1 cellular context compared by ENCODE assay signal in genomic region chr22:29268511-29269229, GRCh38.
TF ChIP-seq lines count a peak whose summit lies in the region.

No MANE protein-coding gene starts in this region.

TF ChIP-seq in HepG2, 621 proteins besides CTCF, POLR2A, EP300 and RAD21 (continued from another document and continues in another):
- TF ChIP-seq, protein P1, sequence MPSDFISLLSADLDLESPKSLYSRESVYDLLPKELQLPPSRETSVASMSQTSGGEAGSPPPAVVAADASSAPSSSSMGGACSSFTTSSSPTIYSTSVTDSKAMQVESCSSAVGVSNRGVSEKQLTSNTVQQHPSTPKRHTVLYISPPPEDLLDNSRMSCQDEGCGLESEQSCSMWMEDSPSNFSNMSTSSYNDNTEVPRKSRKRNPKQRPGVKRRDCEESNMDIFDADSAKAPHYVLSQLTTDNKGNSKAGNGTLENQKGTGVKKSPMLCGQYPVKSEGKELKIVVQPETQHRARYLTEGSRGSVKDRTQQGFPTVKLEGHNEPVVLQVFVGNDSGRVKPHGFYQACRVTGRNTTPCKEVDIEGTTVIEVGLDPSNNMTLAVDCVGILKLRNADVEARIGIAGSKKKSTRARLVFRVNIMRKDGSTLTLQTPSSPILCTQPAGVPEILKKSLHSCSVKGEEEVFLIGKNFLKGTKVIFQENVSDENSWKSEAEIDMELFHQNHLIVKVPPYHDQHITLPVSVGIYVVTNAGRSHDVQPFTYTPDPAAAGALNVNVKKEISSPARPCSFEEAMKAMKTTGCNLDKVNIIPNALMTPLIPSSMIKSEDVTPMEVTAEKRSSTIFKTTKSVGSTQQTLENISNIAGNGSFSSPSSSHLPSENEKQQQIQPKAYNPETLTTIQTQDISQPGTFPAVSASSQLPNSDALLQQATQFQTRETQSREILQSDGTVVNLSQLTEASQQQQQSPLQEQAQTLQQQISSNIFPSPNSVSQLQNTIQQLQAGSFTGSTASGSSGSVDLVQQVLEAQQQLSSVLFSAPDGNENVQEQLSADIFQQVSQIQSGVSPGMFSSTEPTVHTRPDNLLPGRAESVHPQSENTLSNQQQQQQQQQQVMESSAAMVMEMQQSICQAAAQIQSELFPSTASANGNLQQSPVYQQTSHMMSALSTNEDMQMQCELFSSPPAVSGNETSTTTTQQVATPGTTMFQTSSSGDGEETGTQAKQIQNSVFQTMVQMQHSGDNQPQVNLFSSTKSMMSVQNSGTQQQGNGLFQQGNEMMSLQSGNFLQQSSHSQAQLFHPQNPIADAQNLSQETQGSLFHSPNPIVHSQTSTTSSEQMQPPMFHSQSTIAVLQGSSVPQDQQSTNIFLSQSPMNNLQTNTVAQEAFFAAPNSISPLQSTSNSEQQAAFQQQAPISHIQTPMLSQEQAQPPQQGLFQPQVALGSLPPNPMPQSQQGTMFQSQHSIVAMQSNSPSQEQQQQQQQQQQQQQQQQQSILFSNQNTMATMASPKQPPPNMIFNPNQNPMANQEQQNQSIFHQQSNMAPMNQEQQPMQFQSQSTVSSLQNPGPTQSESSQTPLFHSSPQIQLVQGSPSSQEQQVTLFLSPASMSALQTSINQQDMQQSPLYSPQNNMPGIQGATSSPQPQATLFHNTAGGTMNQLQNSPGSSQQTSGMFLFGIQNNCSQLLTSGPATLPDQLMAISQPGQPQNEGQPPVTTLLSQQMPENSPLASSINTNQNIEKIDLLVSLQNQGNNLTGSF (CRISPR knock-in tag; IDR thresholded peaks at IDR 0.05) = 0 out of 2 replicates have a peak, but pooled peaks have one; percentile 17
- TF ChIP-seq ZNF225 (CRISPR knock-in tag; IDR thresholded peaks at IDR 0.05) (peak; percentile 76; the same call in 1 of the 2 replicates), KLF6 (CRISPR knock-in tag; IDR thresholded peaks at IDR 0.05) (peak; percentile 87; the same call in 1 of the 2 replicates), RFX3 (CRISPR knock-in tag; IDR thresholded peaks at IDR 0.05) (no peak), ZNF713 (CRISPR knock-in tag; IDR thresholded peaks at IDR 0.05) (no peak), EED (CRISPR knock-in tag; IDR thresholded peaks at IDR 0.05) (peak; percentile 45; the same call in 1 of the 2 replicates), SMYD3 (CRISPR knock-in tag; IDR thresholded peaks at IDR 0.05) (0 out of 2 replicates have a peak, but pooled peaks have one; percentile 16), HDAC2 (CRISPR knock-in tag; IDR thresholded peaks at IDR 0.05) (no peak), PHF8 (CRISPR knock-in tag; IDR thresholded peaks at IDR 0.05) (no peak; the same call in 1 of the 2 replicates), ATM (IDR thresholded peaks at IDR 0.05; ENCODE audit: borderline replicate concordance) (no peak), NR2F1 (CRISPR knock-in tag; IDR thresholded peaks at IDR 0.05) (no peak), RAD51 (IDR thresholded peaks at IDR 0.05; ENCODE audit: borderline replicate concordance) (no peak), ZNF570 (CRISPR knock-in tag; IDR thresholded peaks at IDR 0.05; ENCODE audit: borderline replicate concordance) (0 out of 2 replicates have a peak, but pooled peaks have one; percentile 28), ARHGAP35 (CRISPR knock-in tag; IDR thresholded peaks at IDR 0.05; ENCODE audit: borderline replicate concordance) (0 out of 2 replicates have a peak, but pooled peaks have one; percentile 30), TAF15 (IDR thresholded peaks at IDR 0.05; ENCODE audit: low read depth, low read length, poor library complexity, severe bottlenecking) (no peak), FOXC1 (CRISPR knock-in tag; IDR thresholded peaks at IDR 0.05; ENCODE audit: borderline replicate concordance) (no peak), ZNF598 (CRISPR knock-in tag; IDR thresholded peaks at IDR 0.05; ENCODE audit: borderline replicate concordance) (no peak), ATAD3A (CRISPR knock-in tag; IDR thresholded peaks at IDR 0.05) (no peak), ZNF317 (CRISPR knock-in tag; IDR thresholded peaks at IDR 0.05) (no peak), HOXA9 (CRISPR knock-in tag; IDR thresholded peaks at IDR 0.05; ENCODE audit: borderline replicate concordance) (0 out of 2 replicates have a peak, but pooled peaks have one; percentile 76), SSRP1 (CRISPR knock-in tag; IDR thresholded peaks at IDR 0.05) (no peak), ZFYVE20 (CRISPR knock-in tag; IDR thresholded peaks at IDR 0.05; ENCODE audit: borderline replicate concordance, low read depth) (peak; percentile 83; the same call in 1 of the 2 replicates), ZNF501 (CRISPR knock-in tag; IDR thresholded peaks at IDR 0.05) (no peak), TCF7 (IDR thresholded peaks at IDR 0.05; ENCODE audit: low read depth) (no peak), TFDP2 (CRISPR knock-in tag; IDR thresholded peaks at IDR 0.05) (peak; percentile 77; the same call in 1 of the 2 replicates), ZNF296 (CRISPR knock-in tag; conservative IDR thresholded peaks at IDR 0.05) (no peak), ZNF577 (CRISPR knock-in tag; IDR thresholded peaks at IDR 0.05; ENCODE audit: borderline replicate concordance, low read depth) (no peak), ZNF343 (CRISPR knock-in tag; IDR thresholded peaks at IDR 0.05) (no peak; the same call in 1 of the 2 replicates), CBFB (CRISPR knock-in tag; IDR thresholded peaks at IDR 0.05) (no peak), FOSL2 (CRISPR knock-in tag; IDR thresholded peaks at IDR 0.05) (no peak), TMF1 (CRISPR knock-in tag; IDR thresholded peaks at IDR 0.05; ENCODE audit: low read depth) (0 out of 2 replicates have a peak, but pooled peaks have one; percentile 19), FOXM1 (CRISPR knock-in tag; IDR thresholded peaks at IDR 0.05) (no peak), SRSF9 (IDR thresholded peaks at IDR 0.05; ENCODE audit: borderline replicate concordance, insufficient read depth, low read depth, low read length, poor library complexity, severe bottlenecking) (no peak), ZBTB34 (CRISPR knock-in tag; IDR thresholded peaks at IDR 0.05) (no peak)
- TF ChIP-seq, protein P2, sequence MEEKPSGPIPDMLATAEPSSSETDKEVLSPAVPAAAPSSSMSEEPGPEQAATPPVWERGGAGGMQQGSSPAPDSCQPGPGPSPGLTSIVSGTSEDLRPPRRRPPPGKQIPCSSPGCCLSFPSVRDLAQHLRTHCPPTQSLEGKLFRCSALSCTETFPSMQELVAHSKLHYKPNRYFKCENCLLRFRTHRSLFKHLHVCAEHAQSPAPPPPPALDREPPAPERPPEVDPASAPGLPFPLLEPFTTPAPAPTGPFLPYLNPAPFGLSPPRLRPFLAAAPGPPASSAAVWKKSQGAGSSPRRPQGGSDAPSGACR (CRISPR knock-in tag; IDR thresholded peaks at IDR 0.05) = no peak
- TF ChIP-seq, protein P3, sequence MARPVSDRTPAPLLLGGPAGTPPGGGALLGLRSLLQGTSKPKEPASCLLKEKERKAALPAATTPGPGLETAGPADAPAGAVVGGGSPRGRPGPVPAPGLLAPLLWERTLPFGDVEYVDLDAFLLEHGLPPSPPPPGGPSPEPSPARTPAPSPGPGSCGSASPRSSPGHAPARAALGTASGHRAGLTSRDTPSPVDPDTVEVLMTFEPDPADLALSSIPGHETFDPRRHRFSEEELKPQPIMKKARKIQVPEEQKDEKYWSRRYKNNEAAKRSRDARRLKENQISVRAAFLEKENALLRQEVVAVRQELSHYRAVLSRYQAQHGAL (CRISPR knock-in tag; IDR thresholded peaks at IDR 0.05; ENCODE audit: not compliant biosample characterization) = peak; percentile 5
- TF ChIP-seq, protein P4, sequence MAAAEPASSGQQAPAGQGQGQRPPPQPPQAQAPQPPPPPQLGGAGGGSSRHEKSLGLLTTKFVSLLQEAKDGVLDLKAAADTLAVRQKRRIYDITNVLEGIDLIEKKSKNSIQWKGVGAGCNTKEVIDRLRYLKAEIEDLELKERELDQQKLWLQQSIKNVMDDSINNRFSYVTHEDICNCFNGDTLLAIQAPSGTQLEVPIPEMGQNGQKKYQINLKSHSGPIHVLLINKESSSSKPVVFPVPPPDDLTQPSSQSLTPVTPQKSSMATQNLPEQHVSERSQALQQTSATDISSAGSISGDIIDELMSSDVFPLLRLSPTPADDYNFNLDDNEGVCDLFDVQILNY (CRISPR knock-in tag; conservative IDR thresholded peaks at IDR 0.05) = 0 out of 2 replicates have a peak, but pooled peaks have one; percentile 55
- TF ChIP-seq, protein P5, sequence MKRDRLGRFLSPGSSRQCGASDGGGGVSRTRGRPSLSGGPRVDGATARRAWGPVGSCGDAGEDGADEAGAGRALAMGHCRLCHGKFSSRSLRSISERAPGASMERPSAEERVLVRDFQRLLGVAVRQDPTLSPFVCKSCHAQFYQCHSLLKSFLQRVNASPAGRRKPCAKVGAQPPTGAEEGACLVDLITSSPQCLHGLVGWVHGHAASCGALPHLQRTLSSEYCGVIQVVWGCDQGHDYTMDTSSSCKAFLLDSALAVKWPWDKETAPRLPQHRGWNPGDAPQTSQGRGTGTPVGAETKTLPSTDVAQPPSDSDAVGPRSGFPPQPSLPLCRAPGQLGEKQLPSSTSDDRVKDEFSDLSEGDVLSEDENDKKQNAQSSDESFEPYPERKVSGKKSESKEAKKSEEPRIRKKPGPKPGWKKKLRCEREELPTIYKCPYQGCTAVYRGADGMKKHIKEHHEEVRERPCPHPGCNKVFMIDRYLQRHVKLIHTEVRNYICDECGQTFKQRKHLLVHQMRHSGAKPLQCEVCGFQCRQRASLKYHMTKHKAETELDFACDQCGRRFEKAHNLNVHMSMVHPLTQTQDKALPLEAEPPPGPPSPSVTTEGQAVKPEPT (CRISPR knock-in tag; IDR thresholded peaks at IDR 0.05; ENCODE audit: low read depth) = no peak
- TF ChIP-seq, protein P6, sequence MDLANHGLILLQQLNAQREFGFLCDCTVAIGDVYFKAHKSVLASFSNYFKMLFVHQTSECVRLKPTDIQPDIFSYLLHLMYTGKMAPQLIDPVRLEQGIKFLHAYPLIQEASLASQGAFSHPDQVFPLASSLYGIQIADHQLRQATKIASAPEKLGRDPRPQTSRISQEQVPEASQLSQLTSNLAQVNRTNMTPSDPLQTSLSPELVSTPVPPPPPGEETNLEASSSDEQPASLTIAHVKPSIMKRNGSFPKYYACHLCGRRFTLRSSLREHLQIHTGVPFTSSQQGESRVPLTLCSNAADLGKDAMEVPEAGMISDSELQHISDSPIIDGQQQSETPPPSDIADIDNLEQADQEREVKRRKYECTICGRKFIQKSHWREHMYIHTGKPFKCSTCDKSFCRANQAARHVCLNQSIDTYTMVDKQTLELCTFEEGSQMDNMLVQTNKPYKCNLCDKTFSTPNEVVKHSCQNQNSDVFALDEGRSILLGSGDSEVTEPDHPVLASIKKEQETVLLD (CRISPR knock-in tag; IDR thresholded peaks at IDR 0.05; ENCODE audit: low read depth) = peak; percentile 72
- TF ChIP-seq, protein P7, sequence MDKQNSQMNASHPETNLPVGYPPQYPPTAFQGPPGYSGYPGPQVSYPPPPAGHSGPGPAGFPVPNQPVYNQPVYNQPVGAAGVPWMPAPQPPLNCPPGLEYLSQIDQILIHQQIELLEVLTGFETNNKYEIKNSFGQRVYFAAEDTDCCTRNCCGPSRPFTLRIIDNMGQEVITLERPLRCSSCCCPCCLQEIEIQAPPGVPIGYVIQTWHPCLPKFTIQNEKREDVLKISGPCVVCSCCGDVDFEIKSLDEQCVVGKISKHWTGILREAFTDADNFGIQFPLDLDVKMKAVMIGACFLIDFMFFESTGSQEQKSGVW (CRISPR knock-in tag; IDR thresholded peaks at IDR 0.05; ENCODE audit: borderline replicate concordance) = no peak
- TF ChIP-seq, protein P8, sequence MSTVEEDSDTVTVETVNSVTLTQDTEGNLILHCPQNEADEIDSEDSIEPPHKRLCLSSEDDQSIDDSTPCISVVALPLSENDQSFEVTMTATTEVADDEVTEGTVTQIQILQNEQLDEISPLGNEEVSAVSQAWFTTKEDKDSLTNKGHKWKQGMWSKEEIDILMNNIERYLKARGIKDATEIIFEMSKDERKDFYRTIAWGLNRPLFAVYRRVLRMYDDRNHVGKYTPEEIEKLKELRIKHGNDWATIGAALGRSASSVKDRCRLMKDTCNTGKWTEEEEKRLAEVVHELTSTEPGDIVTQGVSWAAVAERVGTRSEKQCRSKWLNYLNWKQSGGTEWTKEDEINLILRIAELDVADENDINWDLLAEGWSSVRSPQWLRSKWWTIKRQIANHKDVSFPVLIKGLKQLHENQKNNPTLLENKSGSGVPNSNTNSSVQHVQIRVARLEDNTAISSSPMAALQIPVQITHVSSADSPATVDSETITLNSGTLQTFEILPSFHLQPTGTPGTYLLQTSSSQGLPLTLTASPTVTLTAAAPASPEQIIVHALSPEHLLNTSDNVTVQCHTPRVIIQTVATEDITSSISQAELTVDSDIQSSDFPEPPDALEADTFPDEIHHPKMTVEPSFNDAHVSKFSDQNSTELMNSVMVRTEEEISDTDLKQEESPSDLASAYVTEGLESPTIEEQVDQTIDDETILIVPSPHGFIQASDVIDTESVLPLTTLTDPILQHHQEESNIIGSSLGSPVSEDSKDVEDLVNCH (CRISPR knock-in tag; IDR thresholded peaks at IDR 0.05) = no peak
- TF ChIP-seq, protein P9, sequence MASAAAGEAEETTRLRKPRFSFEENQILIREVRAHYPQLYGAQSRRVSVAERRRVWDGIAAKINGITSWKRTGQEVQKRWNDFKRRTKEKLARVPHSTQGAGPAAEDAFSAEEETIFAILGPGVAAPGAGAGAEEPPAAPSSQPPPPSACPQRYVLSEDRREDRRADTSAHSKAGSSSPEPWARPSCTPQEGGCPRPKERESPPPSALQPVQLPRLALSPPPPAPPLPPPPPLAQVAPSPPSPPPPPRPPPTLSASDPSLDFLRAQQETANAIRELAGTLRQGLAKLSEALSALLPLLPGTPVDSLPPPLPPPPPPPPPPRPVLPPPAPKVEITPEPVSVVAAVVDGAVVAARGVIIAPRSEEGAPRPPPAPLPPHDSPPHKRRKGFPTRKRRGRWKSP (CRISPR knock-in tag; IDR thresholded peaks at IDR 0.05) = no peak; the same call in 1 of the 2 replicates
- TF ChIP-seq, protein P10, sequence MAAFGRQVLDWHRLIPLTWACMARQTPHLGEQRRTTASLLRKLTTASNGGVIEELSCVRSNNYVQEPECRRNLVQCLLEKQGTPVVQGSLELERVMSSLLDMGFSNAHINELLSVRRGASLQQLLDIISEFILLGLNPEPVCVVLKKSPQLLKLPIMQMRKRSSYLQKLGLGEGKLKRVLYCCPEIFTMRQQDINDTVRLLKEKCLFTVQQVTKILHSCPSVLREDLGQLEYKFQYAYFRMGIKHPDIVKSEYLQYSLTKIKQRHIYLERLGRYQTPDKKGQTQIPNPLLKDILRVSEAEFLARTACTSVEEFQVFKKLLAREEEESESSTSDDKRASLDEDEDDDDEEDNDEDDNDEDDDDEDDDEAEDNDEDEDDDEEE (CRISPR knock-in tag; IDR thresholded peaks at IDR 0.05) = peak; percentile 42; the same call in 1 of the 2 replicates
